ENCODE assay signal across 8 cellular contexts in genomic region chr2:96507957-96508520, GRCh38. TPM values are rescaled to one million over a fixed set of nuclear protein-coding genes. Genes with fewer than 3 reads are reported as not detected.
A peak's percentile ranks its signal among the peaks of the same experiment; 100 is the strongest.
DNase-seq lines count a peak whose midpoint lies in the region; ATAC-seq and TF ChIP-seq lines count a peak whose summit lies in the region.

No MANE protein-coding gene starts in this region.

- no peak overlapping the region for H3K23ac ChIP-seq in mesenchymal stem cell (ENCODE audit: low read length in 2 of 2)

- peak overlapping the region in 1 of 2 experiments; percentile 75 for H3K4me3 ChIP-seq in mesenchymal stem cell (ENCODE audit: insufficient read depth in 1 of 2, low read depth in 1 of 2, low read length in 2 of 2)

- H3K9me3 ChIP-seq in mesenchymal stem cell (ENCODE audit: control insufficient read depth, low read length): no peaks in the 10 kb centered on the region

- H3K9ac ChIP-seq in mesenchymal stem cell (ENCODE audit: low read length): peak overlapping the region; percentile 56

- H3K14ac ChIP-seq in mesenchymal stem cell (ENCODE audit: low read length in 2 of 2): no peak overlapping the region

- H3K36me3 ChIP-seq in mesenchymal stem cell (ENCODE audit: control insufficient read depth in 1 of 2, insufficient read depth in 2 of 2, low read depth in 1 of 2, low read length in 2 of 2): no peaks in the 10 kb centered on the region

- peak; percentile 87 for TF ChIP-seq CTCF in GM12872 (IDR thresholded peaks at IDR 0.05; ENCODE audit: insufficient read depth, low read depth, low read length)

- H2BK120ac ChIP-seq in mesenchymal stem cell (ENCODE audit: low read depth, low read length): no peak overlapping the region

- peak; percentile 23 for DNase-seq in NCI-H345 treated with DMSO at 0.1 percent for 48 hours (lab: John Stamatoyannopoulos, UW; ENCODE audit: unreplicated experiment)
- DNase-seq in activated CD4-positive, alpha-beta T cell treated with anti-CD3 and anti-CD28 coated beads, Interleukin-2, amount 50 U/mL, for 24 hours (ENCODE audit: low read depth in 1 of 2, low spot score in 1 of 2): peak; percentile 78 to 86
- peak; percentile 75 for DNase-seq in dermis blood vessel endothelial cell
- DNase-seq in mesenchymal stem cell: peak; percentile 45
- DNase-seq in stimulated activated CD8-positive, alpha-beta memory T cell treated with anti-CD3 and anti-CD28 coated beads, Interleukin-15, amount 100 ng/mL, for 4 hours (ENCODE audit: low read depth in 2 of 2): peak; percentile 65 to 74
- no peak for DNase-seq in OCI-M2 (lab: John Stamatoyannopoulos, UW; ENCODE audit: unreplicated experiment)

- no peak overlapping the region for H2BK15ac ChIP-seq in mesenchymal stem cell (ENCODE audit: low read depth, poor library complexity, severe bottlenecking)

- H3K18ac ChIP-seq in mesenchymal stem cell (ENCODE audit: low read depth in 1 of 2, low read length in 2 of 2): no peak overlapping the region

- H3K27ac ChIP-seq in mesenchymal stem cell (ENCODE audit: low read length, poor library complexity, severe bottlenecking): no peak overlapping the region

- peak; percentile 58 for ATAC-seq in HG02852 (IDR thresholded peaks at IDR 0.05; ENCODE audit: unreplicated experiment)

- peaks cover 39% of the 10 kb centered on the region for H3K4me1 ChIP-seq in mesenchymal stem cell (ENCODE audit: control insufficient read depth, insufficient read depth, low read depth, low read length)

- no peak overlapping the region for H2BK5ac ChIP-seq in mesenchymal stem cell (ENCODE audit: low read depth, low read length, poor library complexity, severe bottlenecking)

- H2AK5ac ChIP-seq in mesenchymal stem cell (ENCODE audit: low read length, severe bottlenecking): no peak overlapping the region

- H3K27me3 ChIP-seq in mesenchymal stem cell (ENCODE audit: control insufficient read depth in 1 of 2, insufficient read depth in 1 of 2, low read length in 2 of 2): peaks cover 32 to 41% of the 10 kb centered on the region in 2 experiments

- H3K4me2 ChIP-seq in mesenchymal stem cell (ENCODE audit: low read length, poor library complexity, severe bottlenecking): peak overlapping the region; percentile 31

- peak overlapping the region; percentile 6 for H2AFZ ChIP-seq in mesenchymal stem cell (ENCODE audit: low read depth, low read length)

- H4K8ac ChIP-seq in mesenchymal stem cell (ENCODE audit: low read length): no peak overlapping the region

- H3K79me1 ChIP-seq in mesenchymal stem cell (replicated peaks; ENCODE audit: low read length, poor library complexity, severe bottlenecking): no peaks in the 10 kb centered on the region

- H3K4ac ChIP-seq in mesenchymal stem cell (ENCODE audit: low read depth in 1 of 2, low read length in 2 of 2): peak overlapping the region in 1 of 2 experiments; percentile 64

- no peak overlapping the region for H4K91ac ChIP-seq in mesenchymal stem cell (ENCODE audit: low read length)

- no peak overlapping the region for H2BK12ac ChIP-seq in mesenchymal stem cell (ENCODE audit: low read length in 2 of 2)

- 25% methylated on average over 38 of the region's 38 CpGs for WGBS in mesenchymal stem cell

RNA-seq across cellular contexts. Expression of gene NEURL3, which starts 2.9 kb away (rescaled TPM):
- 0.05 and 0.51 TPM in 2 replicates for total RNA-seq in dermis blood vessel endothelial cell
- polyA plus RNA-seq in mesenchymal stem cell (2013, experiment 1 of 2): not detected
- not detected for polyA plus RNA-seq in mesenchymal stem cell (2013, experiment 2 of 2)

RNA-seq across cellular contexts. Expression of gene ARID5A, which starts 28.5 kb away (rescaled TPM):
- 11.4 and 15.4 TPM in 2 replicates for total RNA-seq in dermis blood vessel endothelial cell
- polyA plus RNA-seq in mesenchymal stem cell (2013, experiment 1 of 2): 4.0 TPM
- polyA plus RNA-seq in mesenchymal stem cell (2013, experiment 2 of 2): 3.9 TPM
